Comparison of ENCODE assay signal across 8 cellular contexts in the genomic region with DNA sequence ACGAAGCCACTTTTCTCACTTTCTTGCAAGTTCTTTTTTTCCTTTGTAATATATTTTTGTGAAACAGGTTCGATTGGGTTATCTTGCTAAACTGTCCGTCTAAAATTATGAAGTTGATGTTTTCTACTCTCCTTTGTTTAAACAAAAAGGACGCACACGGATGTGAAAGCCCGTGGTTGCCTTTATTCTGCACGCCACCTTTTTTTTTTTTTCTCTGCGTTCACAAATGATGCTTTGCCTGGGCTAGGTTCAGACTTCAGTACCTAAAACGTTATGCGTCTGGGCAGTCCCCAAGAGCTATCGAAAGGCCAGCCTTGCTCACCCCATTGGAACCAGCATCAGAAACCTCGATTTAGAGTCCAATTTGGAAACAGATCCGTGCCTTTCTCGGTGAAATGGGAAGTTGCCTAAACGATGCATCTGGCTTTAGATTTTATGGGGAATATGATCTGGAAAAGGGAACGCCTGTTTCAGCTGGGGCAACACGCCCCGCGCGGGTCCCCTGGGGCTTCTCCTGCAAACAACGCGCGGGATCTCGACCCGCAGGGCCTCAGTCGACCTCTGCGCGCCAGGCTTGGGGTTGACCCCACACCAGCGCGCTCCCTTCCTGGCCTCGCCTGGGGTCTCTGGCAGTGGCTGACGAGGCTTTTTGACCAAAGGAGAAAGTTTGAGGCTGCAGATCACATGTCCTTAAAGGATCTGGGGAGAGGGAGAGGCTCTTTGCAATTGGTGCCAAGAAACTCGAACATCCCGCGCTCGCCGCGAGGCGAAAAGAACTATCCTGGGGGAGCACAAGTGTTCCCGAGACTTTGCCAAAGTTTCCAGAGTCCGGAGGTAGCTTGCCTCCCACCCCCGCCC.
DNase-seq lines count a peak whose midpoint lies in the region; ATAC-seq and TF ChIP-seq lines count a peak whose summit lies in the region.

No MANE protein-coding gene starts in this region.

- H3K79me1 ChIP-seq in trophoblast cell (ENCODE audit: low read length): peaks cover 9% of the 10 kb centered on the region

- H2AFZ ChIP-seq in trophoblast cell (ENCODE audit: insufficient read depth, low read length, poor library complexity): no peak overlapping the region

- in situ Hi-C loops in Panc1 (cut with HindIII; ENCODE audit: low pct_unique_long_range_greater_than_20kb, low sequenced_read_pairs): no loop called here

- H3K36me3 ChIP-seq in Panc1 (ENCODE audit: control insufficient read depth, insufficient read depth, low read length): no peaks in the 10 kb centered on the region; the same call in 1 of the 2 replicates
- H3K36me3 ChIP-seq in esophagus squamous epithelium: no peaks in the 10 kb centered on the region
- H3K36me3 ChIP-seq in trophoblast cell (ENCODE audit: control insufficient read depth in 1 of 2, insufficient read depth in 2 of 2, low read length in 2 of 2): no peaks in the 10 kb centered on the region

- POLR2A ChIA-PET in Panc1 (lab: Charles Lee): interaction anchor here (0.7 kb wide), 2 partner anchors 229 to 976 kb away, joined by 3 to 4 read pairs; no protein-coding TSS in a partner anchor

- no peak overlapping the region for H4K12ac ChIP-seq in trophoblast cell (ENCODE audit: low read depth, low read length)

- DNase-seq in GM10266 (ENCODE audit: extremely low spot score) (peak; percentile 66), Panc1 (ENCODE audit: low read depth, low spot score) (no peak), esophagus squamous epithelium (lab: John Stamatoyannopoulos, UW) (no peak), trophoblast cell (no peak), NCI-H1436 treated with DMSO at 0.1 percent for 48 hours (lab: John Stamatoyannopoulos, UW) (no peak), NCI-H2029 treated with DMSO at 0.1 percent for 48 hours (lab: John Stamatoyannopoulos, UW) (no peak), SK-N-DZ (ENCODE audit: low spot score) (no peak)

- peaks cover 6% of the 10 kb centered on the region for H3K79me2 ChIP-seq in trophoblast cell (ENCODE audit: control insufficient read depth, insufficient read depth, low read length, poor library complexity)

- H4K8ac ChIP-seq in trophoblast cell (ENCODE audit: low read depth, low read length): no peak overlapping the region

- no peak for TF ChIP-seq POLR2A in esophagus squamous epithelium (IDR thresholded peaks at IDR 0.05)
- TF ChIP-seq POLR2A in GM18505 (IDR thresholded peaks at IDR 0.05; ENCODE audit: borderline replicate concordance, extremely low read depth, insufficient read depth, insufficient read length): no peak

- H2BK12ac ChIP-seq in trophoblast cell (ENCODE audit: low read length): no peak overlapping the region

- intact Hi-C loops in Panc1 (cut with micrococcal nuclease; ENCODE audit: unreplicated experiment) (no loop called here), esophagus squamous epithelium (cut with DNase I) (no loop called here)

- H3K4me1 ChIP-seq in Panc1 (ENCODE audit: control insufficient read depth, insufficient read depth, low read length): peaks cover 4% of the 10 kb centered on the region
- peaks cover 20 to 66% (median 41%) of the 10 kb centered on the region in 3 donors for H3K4me1 ChIP-seq in esophagus squamous epithelium
- H3K4me1 ChIP-seq in trophoblast cell (ENCODE audit: control insufficient read depth in 1 of 2, insufficient read depth in 2 of 2, low read length in 2 of 2): peaks cover 21 to 34% of the 10 kb centered on the region in 2 experiments

- H3K27me3 ChIP-seq in Panc1 (ENCODE audit: control insufficient read depth, insufficient read depth, low read length) (no peaks in the 10 kb centered on the region), esophagus squamous epithelium (peaks cover 13 to 80% (median 35%) of the 10 kb centered on the region in 4 donors), trophoblast cell (ENCODE audit: insufficient read depth, low read length) (peaks cover 75% of the 10 kb centered on the region)

- H3K4me3 ChIP-seq in Panc1 (ENCODE audit: low read depth in 2 of 2, low read length in 2 of 2): peak overlapping the region in 1 of 2 experiments; percentile 67; a peak in 2 of 4 replicates
- H3K4me3 ChIP-seq in esophagus squamous epithelium: peak overlapping the region; percentile 15 to 71 (median 43)
- H3K4me3 ChIP-seq in trophoblast cell (ENCODE audit: low read depth, low read length): no peak overlapping the region

- ATAC-seq in Panc1: no peak
- ATAC-seq in GM18505 (IDR thresholded peaks at IDR 0.05; ENCODE audit: unreplicated experiment): no peak

- no peak overlapping the region for H3K23ac ChIP-seq in trophoblast cell (ENCODE audit: low read length)

- H4K91ac ChIP-seq in trophoblast cell (ENCODE audit: low read depth, low read length): no peak overlapping the region

- peak overlapping the region; percentile 59 for H3K4me2 ChIP-seq in trophoblast cell (ENCODE audit: low read length)

- TF ChIP-seq CTCF in GM10266 (IDR thresholded peaks at IDR 0.05; ENCODE audit: control insufficient read depth, insufficient read depth, low read depth, missing control alignments): no peak
- TF ChIP-seq CTCF in Panc1 (IDR thresholded peaks at IDR 0.05): no peak
- TF ChIP-seq CTCF in esophagus squamous epithelium (IDR thresholded peaks at IDR 0.05): no peak

- no TSS peak for BruUV-seq in Panc1 (replicated peaks; lab: Mats Ljungman, UMichigan)

- H2BK5ac ChIP-seq in trophoblast cell (ENCODE audit: low read depth, low read length, poor library complexity): no peak overlapping the region

- peak overlapping the region; percentile 85 for H3K27ac ChIP-seq in Panc1 (ENCODE audit: low read length)
- H3K27ac ChIP-seq in esophagus squamous epithelium: peak overlapping the region in 3 of 4 donors; percentile 47 to 73 (median 57)
- H3K27ac ChIP-seq in trophoblast cell (ENCODE audit: low read depth, low read length): no peak overlapping the region

- H3K9ac ChIP-seq in trophoblast cell (ENCODE audit: low read length): no peak overlapping the region

- H3K4ac ChIP-seq in trophoblast cell (ENCODE audit: low read depth, low read length): no peak overlapping the region

- no peak overlapping the region for H3K18ac ChIP-seq in trophoblast cell (ENCODE audit: low read length)

- H3K9me3 ChIP-seq in Panc1 (ENCODE audit: control insufficient read depth, insufficient read depth, low read depth, low read length) (no peaks in the 10 kb centered on the region), esophagus squamous epithelium (peaks cover 0 to 3% (median 0%) of the 10 kb centered on the region in 3 donors), trophoblast cell (ENCODE audit: insufficient read depth, low read depth, low read length) (peaks cover 4% of the 10 kb centered on the region)

- no peak overlapping the region for H3K14ac ChIP-seq in trophoblast cell (ENCODE audit: low read length)

- CTCF ChIA-PET in Panc1 (lab: Charles Lee): interaction anchor here (0.7 kb wide), 1 partner anchor 152 kb away, joined by 4 read pairs; no protein-coding TSS in a partner anchor

- H2BK120ac ChIP-seq in trophoblast cell (ENCODE audit: insufficient read depth, low read length, poor library complexity): no peak overlapping the region

- no peak overlapping the region for H2AK5ac ChIP-seq in trophoblast cell (ENCODE audit: low read length)

- WGBS in esophagus squamous epithelium, 2 donors: 42 to 59% methylated on average over 27 to 39 of the region's 42 CpGs
- no CpG with 5 or more reads among the region's 42 CpGs for WGBS in trophoblast cell (ENCODE audit: extremely low coverage, insufficient coverage, insufficient read length)
